8 cellular contexts compared by ENCODE assay signal in the genomic region with DNA sequence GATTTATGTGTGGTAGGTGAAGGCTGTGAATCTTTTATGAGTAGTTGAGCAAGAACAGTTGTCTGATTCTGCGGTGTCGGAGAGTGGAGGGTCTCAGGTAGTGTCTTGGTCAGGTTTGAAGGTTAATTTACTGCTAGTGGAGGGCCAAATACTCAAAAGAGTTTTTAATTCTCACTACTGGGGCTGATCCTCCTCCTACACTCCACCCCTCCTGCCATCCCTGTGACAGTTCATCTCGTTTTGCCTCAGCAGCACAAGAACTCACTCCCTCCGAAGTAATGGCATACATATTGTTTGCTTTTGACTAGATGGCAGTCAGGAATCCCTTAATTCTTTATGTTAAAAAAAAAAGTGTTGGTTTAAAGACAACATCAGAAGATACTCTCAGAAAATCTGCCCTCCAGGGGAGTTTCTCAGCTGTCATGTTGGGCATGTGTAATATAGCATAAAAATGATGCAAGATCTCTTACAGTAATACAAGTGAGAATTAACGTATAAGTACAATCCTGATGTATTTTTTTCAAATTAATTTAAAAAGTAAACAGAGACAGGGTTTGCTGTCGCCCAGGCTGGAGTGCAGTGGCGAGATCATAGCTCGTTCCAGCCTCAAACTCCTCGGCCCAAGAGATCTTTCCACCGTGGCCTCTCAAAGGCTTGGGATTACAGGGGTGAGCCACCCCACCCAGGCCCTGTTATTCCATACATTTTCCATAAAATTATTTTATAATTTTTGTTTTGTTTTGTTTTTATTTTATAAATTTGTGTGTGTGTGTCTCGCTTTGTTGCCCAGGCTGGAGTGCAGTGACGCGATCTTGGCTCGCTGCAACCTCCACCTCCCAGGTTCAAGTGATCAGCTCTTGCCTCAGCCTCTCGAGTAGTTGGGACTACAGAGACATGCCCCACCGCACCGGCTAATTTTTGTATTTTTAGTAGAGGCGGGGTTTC. TPM values are rescaled to one million over a fixed set of nuclear protein-coding genes. Genes with fewer than 3 reads are reported as not detected.
DNase-seq lines count a peak whose midpoint lies in the region; ATAC-seq, FAIRE-seq and TF ChIP-seq lines count a peak whose summit lies in the region.

No MANE protein-coding gene starts in this region.

- CTCF ChIA-PET in BJ (lab: Yijun Ruan, JAX) (interaction anchor here (0.6 kb wide), 1 partner anchor 65 kb away, joined by 5 read pairs; no protein-coding TSS in a partner anchor), K562 (lab: Yijun Ruan, JAX; ENCODE audit: low intra/inter-chr PET ratio) (no interaction called here)

- WGBS in HUES64: 68% methylated on average over 17 of the region's 18 CpGs
- WGBS in K562 (ENCODE audit: insufficient coverage, low coverage, missing lambda C conversion rate): 9% methylated on average over 18 of the region's 18 CpGs

- peak overlapping the region; percentile 42 for H2AFZ ChIP-seq in K562 (ENCODE audit: low read depth, low read length)

- H3K36me3 Mint-ChIP-seq in mesothelial cell of epicardium: no peaks in the 10 kb centered on the region

- peaks cover 6% of the 10 kb centered on the region; the same call in 1 of the 2 replicates for H4K20me1 ChIP-seq in K562 (replicated peaks; ENCODE audit: control insufficient read depth, insufficient read depth, low read length)

- H3K36me3 ChIP-seq in BJ (ENCODE audit: control insufficient read depth, insufficient read depth, low read length) (no peaks in the 10 kb centered on the region), HUES64 (ENCODE audit: insufficient read depth, low read length) (no peaks in the 10 kb centered on the region), K562 (ENCODE audit: control insufficient read depth, insufficient read depth, low read length) (peaks cover 20% of the 10 kb centered on the region; the same call in 2 of the 3 replicates)

- H3K9ac ChIP-seq in HUES64 (ENCODE audit: low read depth, low read length): peak overlapping the region; percentile 77
- H3K9ac ChIP-seq in K562 (ENCODE audit: insufficient read depth in 1 of 2, low read depth in 2 of 2, low read length in 2 of 2): peak overlapping the region; percentile 80 to 93

- peak overlapping the region; percentile 86 for H3K4me3 Mint-ChIP-seq in mesothelial cell of epicardium

- ATAC-seq in K562: no peak
- ATAC-seq in GM18907 (IDR thresholded peaks at IDR 0.05; ENCODE audit: unreplicated experiment): no peak
- ATAC-seq in HG03025 (IDR thresholded peaks at IDR 0.05; ENCODE audit: low FRiP score, unreplicated experiment): no peak

- no TSS peak for BruUV-seq in K562 (replicated peaks; lab: Mats Ljungman, UMichigan)

- H3K27me3 ChIP-seq in BJ (ENCODE audit: control insufficient read depth, insufficient read depth, low read length): no peaks in the 10 kb centered on the region
- H3K27me3 ChIP-seq in HUES64 (ENCODE audit: insufficient read depth, low read length): peaks cover 3% of the 10 kb centered on the region; the same call in 1 of the 2 replicates
- H3K27me3 ChIP-seq in K562 (ENCODE audit: control insufficient read depth in 2 of 2, insufficient read depth in 2 of 2, low read length in 2 of 2): no peaks in the 10 kb centered on the region

- H3K4me1 Mint-ChIP-seq in mesothelial cell of epicardium: peaks cover 32% of the 10 kb centered on the region

- peaks cover 62% of the 10 kb centered on the region for H3K79me2 ChIP-seq in K562 (ENCODE audit: control insufficient read depth, insufficient read depth, low read length)

- peaks cover 28% of the 10 kb centered on the region for H3K4me1 ChIP-seq in HUES64 (ENCODE audit: insufficient read depth, low read length)
- H3K4me1 ChIP-seq in K562 (replicated peaks in 1 of 2; ENCODE audit: control insufficient read depth in 2 of 2, insufficient read depth in 2 of 2, low read length in 2 of 2): peaks cover 14 to 19% of the 10 kb centered on the region in 2 experiments

- intact Hi-C loops in K562 (cut with micrococcal nuclease): loop anchor here (2.0 to 10.0 kb wide), 2 partner anchors 29 to 205 kb away; a partner anchor contains a TSS
- intact Hi-C loops in posterior cingulate gyrus (cut with DNase I): loop anchor here (2.0 to 5.0 kb wide), 3 partner anchors 102 to 579 kb away; a partner anchor contains a TSS

- peak overlapping the region; percentile 93 for H3K4me2 ChIP-seq in K562 (ENCODE audit: insufficient read depth, low read length)

- H3K9me3 ChIP-seq in HUES64 (ENCODE audit: insufficient read depth, low read depth, low read length) (no peaks in the 10 kb centered on the region), K562 (replicated peaks; ENCODE audit: control insufficient read depth, insufficient read depth, low read depth, low read length) (peaks cover 6% of the 10 kb centered on the region; the same call in 1 of the 2 replicates)

- no peak for DNase-seq in BJ (ENCODE audit: low read depth)
- peak in 3 of 4 experiments; percentile 18 to 26 (median 21) for DNase-seq in K562 (ENCODE audit: extremely low read depth in 1 of 4, low spot score in 3 of 4)
- no peak for DNase-seq in mesothelial cell of epicardium (ENCODE audit: low spot score in 2 of 2, unreplicated experiment in 2 of 2)
- no peak for DNase-seq in posterior cingulate gyrus
- DNase-seq in GM20000 (ENCODE audit: low spot score): no peak

- TF ChIP-seq CTCF in BJ (IDR thresholded peaks at IDR 0.05; ENCODE audit: insufficient read depth, low read depth, low read length): no peak
- no peak for TF ChIP-seq CTCF in K562 (IDR thresholded peaks at IDR 0.05 in 2 of 3, conservative IDR thresholded peaks at IDR 0.05 in 1 of 3; ENCODE audit: insufficient read depth in 2 of 3, low read depth in 1 of 3, low read length in 3 of 3)
- no peak for TF ChIP-seq CTCF in mesothelial cell of epicardium (IDR thresholded peaks at IDR 0.05; ENCODE audit: unreplicated experiment)
- no peak for TF ChIP-seq CTCF in GM20000 (IDR thresholded peaks at IDR 0.05; ENCODE audit: extremely low read depth, missing control alignments)

- H3K27ac ChIP-seq in HUES64 (ENCODE audit: low read depth, low read length): no peak overlapping the region
- peak overlapping the region; percentile 72 for H3K27ac ChIP-seq in K562 (ENCODE audit: extremely low read depth, low read depth, low read length)

- H3K9me1 ChIP-seq in K562 (ENCODE audit: control insufficient read depth, insufficient read depth, low read length): no peaks in the 10 kb centered on the region

- TF ChIP-seq POLR2A in K562 (conservative IDR thresholded peaks at IDR 0.05): no peak

- POLR2A ChIA-PET in BJ (lab: Charles Lee): interaction anchor here (0.6 kb wide), 1 partner anchor 453 kb away, joined by 3 read pairs; no protein-coding TSS in a partner anchor
- POLR2A ChIA-PET in K562 (lab: Yijun Ruan, JAX): interaction anchor here (0.8 to 3.2 kb wide), 4 partner anchors 9 to 14 kb away, joined by 5 to 13 read pairs (median 6); no protein-coding TSS in a partner anchor

- in situ Hi-C loops in K562 (cut with MboI): no loop called here

- peak overlapping the region; percentile 96 for H3K27ac Mint-ChIP-seq in mesothelial cell of epicardium

- H3K4me3 ChIP-seq in BJ (ENCODE audit: low read depth, low read length) (peak overlapping the region; percentile 86), HUES64 (ENCODE audit: low read length) (peak overlapping the region; percentile 71), K562 (peak overlapping the region; percentile 89)

- no peak for TF ChIP-seq RAD21 in K562 (CRISPR knock-in tag; conservative IDR thresholded peaks at IDR 0.05 in 1 of 2, IDR thresholded peaks at IDR 0.05 in 1 of 2)

- peak; percentile 37 for FAIRE-seq in K562 (lab: Jason Lieb, UNC)

- H3K27me3 Mint-ChIP-seq in mesothelial cell of epicardium (ENCODE audit: low read depth): no peaks in the 10 kb centered on the region

- no peaks in the 10 kb centered on the region for H3K9me3 Mint-ChIP-seq in mesothelial cell of epicardium

- no peak for TF ChIP-seq EP300 in K562 (IDR thresholded peaks at IDR 0.05; ENCODE audit: low read length)

TF ChIP-seq in K562, 482 proteins besides CTCF, POLR2A, EP300 and RAD21 (continues in another document):
- TF ChIP-seq SIN3A (IDR thresholded peaks at IDR 0.05; ENCODE audit: borderline replicate concordance in 2 of 2, control insufficient read depth in 1 of 2, low read depth in 2 of 2, low read length in 2 of 2): 0 out of 4 replicates have a peak, but pooled peaks of 1 of the 2 experiments have one; percentile 49
- TF ChIP-seq, protein P1, sequence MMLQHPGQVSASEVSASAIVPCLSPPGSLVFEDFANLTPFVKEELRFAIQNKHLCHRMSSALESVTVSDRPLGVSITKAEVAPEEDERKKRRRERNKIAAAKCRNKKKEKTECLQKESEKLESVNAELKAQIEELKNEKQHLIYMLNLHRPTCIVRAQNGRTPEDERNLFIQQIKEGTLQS (IDR thresholded peaks at IDR 0.05): peak; percentile 78
- TF ChIP-seq, protein P1 (CRISPR knock-in tag; conservative IDR thresholded peaks at IDR 0.05): no peak
- 0 out of 2 replicates have a peak, but pooled peaks have one; percentile 13 for TF ChIP-seq MIER1 (IDR thresholded peaks at IDR 0.05; ENCODE audit: low read depth)
- no peak for TF ChIP-seq CREBBP (IDR thresholded peaks at IDR 0.05; ENCODE audit: low read depth, low read length)

RNA-seq across cellular contexts. Expression of a gene that starts 1.3 kb away (rescaled TPM):
- 37.5 and 66.0 TPM in 2 replicates for polyA plus RNA-seq in BJ (2011; rRNA removed)
- polyA minus RNA-seq in BJ (2011; rRNA and poly(A)+ RNA removed): 30.6 and 37.1 TPM in 2 replicates
- polyA plus RNA-seq in HUES64 (2013, experiment 1 of 2): 38.1 TPM
- polyA plus RNA-seq in HUES64 (2013, experiment 2 of 2): 43.4 TPM
- 48.0 and 242 TPM in 2 replicates for total RNA-seq in K562 (2011; cell fraction: chromatin; rRNA removed; ENCODE audit: low replicate concordance)
- total RNA-seq in K562 (2011; cell fraction: nucleolus; rRNA removed): 14.3 and 23.7 TPM in 2 replicates
- total RNA-seq in K562 (2011; cell fraction: nucleoplasm; rRNA removed): 50.6 and 76.4 TPM in 2 replicates
- 31.2 and 33.0 TPM in 2 replicates for total RNA-seq in K562 (2014; rRNA removed)
- total RNA-seq in K562 (2014; rRNA removed; fragmentation: Illumina TruSeq; extraction: Trizol): 63.6 and 80.0 TPM in 2 replicates
- total RNA-seq in K562 (2015; rRNA removed; fragmentation: Illumina TruSeq; extraction: Trizol): 46.8 and 52.6 TPM in 2 replicates
- 62.0 and 63.5 TPM in 2 replicates for total RNA-seq in K562 (2021)
- 73.5 and 88.2 TPM in 2 replicates for polyA plus RNA-seq in K562 (2011; rRNA removed)
- 24.8 and 32.3 TPM in 2 replicates for polyA plus RNA-seq in K562 (2011; cell fraction: cytosol; rRNA removed)
- polyA plus RNA-seq in K562 (2011; cell fraction: nucleus; rRNA removed): 51.1 and 85.3 TPM in 2 replicates
- polyA plus RNA-seq in K562 (2012): 35.4 and 39.3 TPM in 2 replicates
- 61.7 and 67.6 TPM in 2 replicates for polyA plus RNA-seq in K562 (2014; fragmentation: Illumina TruSeq; extraction: Trizol)
- 10 to 100 TPM; 17.7 to 23.3 TPM for polyA plus RNA-seq in K562 (2014; fragmentation: Nextera tagmentation; extraction: Ambion mirVana)
- polyA plus RNA-seq in K562 (2014; rRNA removed): 42.2 and 43.6 TPM in 2 replicates
- 169 and 188 TPM in 2 replicates for polyA minus RNA-seq in K562 (2011; rRNA and poly(A)+ RNA removed)
- polyA minus RNA-seq in K562 (2011; cell fraction: cytosol; rRNA and poly(A)+ RNA removed): 38.2 and 48.4 TPM in 2 replicates
- polyA minus RNA-seq in K562 (2011; cell fraction: nucleus; rRNA and poly(A)+ RNA removed): 47.4 and 115 TPM in 2 replicates
- 64.0 to 67.0 TPM (median 66.7 TPM) in 3 replicates for total RNA-seq in mesothelial cell of epicardium

Comparison
In these comparisons a context has a peak if more than half of its experiments do, and no peak if none do; other contexts are left out.
1. DNase-seq: peak in K562 (3 of 4); none in BJ (single experiment), mesothelial cell of epicardium (0 of 2), posterior cingulate gyrus (0 of 10) and GM20000 (single experiment).
2. Peak in every context shown above with its lines, with median percentiles within 50 percentile points of each other: H3K4me3 ChIP-seq.